8 cellular contexts compared by ENCODE assay signal in genomic region chr13:78658630-78659449, GRCh38. TPM values are rescaled to one million over a fixed set of nuclear protein-coding genes. Genes with fewer than 3 reads are reported as not detected.
DNase-seq lines count a peak whose midpoint lies in the region; ATAC-seq lines count a peak whose summit lies in the region.

OBI1 (minus strand) TSS chr13:78659155; CDS start chr13:78659120, 35 bp downstream.

- H2BK12ac ChIP-seq in mesenchymal stem cell (ENCODE audit: low read length in 2 of 2) = no peak within 1 kb of the TSS

- no peaks in the 10 kb centered on the region for H3K9me3 ChIP-seq in endocrine pancreas (ENCODE audit: control insufficient read depth, low read length)
- H3K9me3 ChIP-seq in mesenchymal stem cell (ENCODE audit: control insufficient read depth, low read length) = no peaks in the 10 kb centered on the region

- peak within 1 kb of the TSS; percentile 93 for H3K4me2 ChIP-seq in mesenchymal stem cell (ENCODE audit: low read length, poor library complexity, severe bottlenecking)

- H2AK5ac ChIP-seq in mesenchymal stem cell (ENCODE audit: low read length, severe bottlenecking) = no peak within 1 kb of the TSS

- WGBS in mesenchymal stem cell = under 1% methylated on average over 67 of the region's 67 CpGs

- H3K27me3 ChIP-seq in endocrine pancreas (ENCODE audit: control insufficient read depth, insufficient read depth, low read length) = no peaks in the 10 kb centered on the region
- no peaks in the 10 kb centered on the region for H3K27me3 ChIP-seq in mesenchymal stem cell (ENCODE audit: control insufficient read depth in 1 of 2, insufficient read depth in 1 of 2, low read length in 2 of 2)

- H3K36me3 ChIP-seq in endocrine pancreas (ENCODE audit: control insufficient read depth, insufficient read depth, low read length) = no peaks in the 10 kb centered on the region
- H3K36me3 ChIP-seq in mesenchymal stem cell (ENCODE audit: control insufficient read depth in 1 of 2, insufficient read depth in 2 of 2, low read depth in 1 of 2, low read length in 2 of 2) = no peaks in the 10 kb centered on the region

- H2AFZ ChIP-seq in mesenchymal stem cell (ENCODE audit: low read depth, low read length) = peak within 1 kb of the TSS; percentile 91

- H2BK5ac ChIP-seq in mesenchymal stem cell (ENCODE audit: low read depth, low read length, poor library complexity, severe bottlenecking) = peak within 1 kb of the TSS; percentile 84

- peak within 1 kb of the TSS; percentile 82 to 93 for H3K18ac ChIP-seq in mesenchymal stem cell (ENCODE audit: low read depth in 1 of 2, low read length in 2 of 2)

- no peak within 1 kb of the TSS for H2BK120ac ChIP-seq in mesenchymal stem cell (ENCODE audit: low read depth, low read length)

- H2BK15ac ChIP-seq in mesenchymal stem cell (ENCODE audit: low read depth, poor library complexity, severe bottlenecking) = no peak within 1 kb of the TSS

- H3K27ac ChIP-seq in mesenchymal stem cell (ENCODE audit: low read length, poor library complexity, severe bottlenecking) = peak within 1 kb of the TSS; percentile 71

- H3K14ac ChIP-seq in mesenchymal stem cell (ENCODE audit: low read length in 2 of 2) = peak within 1 kb of the TSS in 1 of 2 experiments; percentile 98

- H3K4ac ChIP-seq in mesenchymal stem cell (ENCODE audit: low read depth in 1 of 2, low read length in 2 of 2) = peak within 1 kb of the TSS; percentile 24 to 63

- DNase-seq in CMK (ENCODE audit: low read depth) (peak; percentile 91), HS-27A (ENCODE audit: low read depth) (peak; percentile 40), mesenchymal stem cell (peak; percentile 91)
- peak; percentile 77 for DNase-seq in NK-92 treated with Interleukin-12 subunit alpha and Interleukin-12 subunit beta, amount 100 ng/mL, for 24 hours (lab: John Stamatoyannopoulos, UW)
- DNase-seq in activated CD8-positive, alpha-beta memory T cell treated with anti-CD3 and anti-CD28 coated beads for 4 hours (ENCODE audit: low read depth in 2 of 2) = peak; percentile 81 to 82
- peak; percentile 83 for DNase-seq in stimulated activated CD8-positive, alpha-beta memory T cell treated with anti-CD3 and anti-CD28 coated beads, Interleukin-12 subunit alpha, Interleukin-12 subunit beta, amount 100 ng/mL, for 24 hours (ENCODE audit: extremely low read depth)

- H3K9ac ChIP-seq in endocrine pancreas (ENCODE audit: control insufficient read depth, insufficient read depth, low read length) (peak within 1 kb of the TSS; percentile 27), mesenchymal stem cell (ENCODE audit: low read length) (peak within 1 kb of the TSS; percentile 90)

- H4K8ac ChIP-seq in mesenchymal stem cell (ENCODE audit: low read length) = peak within 1 kb of the TSS; percentile 90

- H4K91ac ChIP-seq in mesenchymal stem cell (ENCODE audit: low read length) = peak within 1 kb of the TSS; percentile 64

- peak within 1 kb of the TSS in 1 of 2 experiments; percentile 86 for H3K23ac ChIP-seq in mesenchymal stem cell (ENCODE audit: low read length in 2 of 2)

- H3K4me3 ChIP-seq in endocrine pancreas (ENCODE audit: control insufficient read depth, insufficient read depth, low read length) (peak within 1 kb of the TSS; percentile 96), mesenchymal stem cell (ENCODE audit: insufficient read depth in 1 of 2, low read depth in 1 of 2, low read length in 2 of 2) (peak within 1 kb of the TSS; percentile 94 to 96)

- peaks cover 3% of the 10 kb centered on the region for H3K79me1 ChIP-seq in mesenchymal stem cell (replicated peaks; ENCODE audit: low read length, poor library complexity, severe bottlenecking)

- H3K4me1 ChIP-seq in endocrine pancreas (ENCODE audit: control insufficient read depth, insufficient read depth, low read length) (peaks cover 4% of the 10 kb centered on the region), mesenchymal stem cell (ENCODE audit: control insufficient read depth, insufficient read depth, low read depth, low read length) (peaks cover 1% of the 10 kb centered on the region)

- ATAC-seq in GM19468 (IDR thresholded peaks at IDR 0.05; ENCODE audit: extremely low read depth, unreplicated experiment) = peak; percentile 62

RNA-seq across cellular contexts. Expression of gene OBI1, which starts in this region (rescaled TPM):
- 8.0 TPM for polyA plus RNA-seq in mesenchymal stem cell (2013, experiment 1 of 2)
- 8.2 TPM for polyA plus RNA-seq in mesenchymal stem cell (2013, experiment 2 of 2)

Comparison
In these comparisons a context has a peak if more than half of its experiments do, and no peak if none do; other contexts are left out.
1. Peak in every context shown above with its lines: DNase-seq, ATAC-seq, H3K4me3 ChIP-seq and H3K27ac ChIP-seq.
2. DNase-seq: peak in every context shown above with its lines; median percentile 91 in CMK; 91 in mesenchymal stem cell; 83 in stimulated activated CD8-positive, alpha-beta memory T cell treated with anti-CD3 and anti-CD28 coated beads, Interleukin-12 subunit alpha, Interleukin-12 subunit beta, amount 100 ng/mL, for 24 hours; 82 in activated CD8-positive, alpha-beta memory T cell treated with anti-CD3 and anti-CD28 coated beads for 4 hours; 77 in NK-92 treated with Interleukin-12 subunit alpha and Interleukin-12 subunit beta, amount 100 ng/mL, for 24 hours; 40 in HS-27A.